8 cellular contexts compared by ENCODE assay signal in the genomic region with DNA sequence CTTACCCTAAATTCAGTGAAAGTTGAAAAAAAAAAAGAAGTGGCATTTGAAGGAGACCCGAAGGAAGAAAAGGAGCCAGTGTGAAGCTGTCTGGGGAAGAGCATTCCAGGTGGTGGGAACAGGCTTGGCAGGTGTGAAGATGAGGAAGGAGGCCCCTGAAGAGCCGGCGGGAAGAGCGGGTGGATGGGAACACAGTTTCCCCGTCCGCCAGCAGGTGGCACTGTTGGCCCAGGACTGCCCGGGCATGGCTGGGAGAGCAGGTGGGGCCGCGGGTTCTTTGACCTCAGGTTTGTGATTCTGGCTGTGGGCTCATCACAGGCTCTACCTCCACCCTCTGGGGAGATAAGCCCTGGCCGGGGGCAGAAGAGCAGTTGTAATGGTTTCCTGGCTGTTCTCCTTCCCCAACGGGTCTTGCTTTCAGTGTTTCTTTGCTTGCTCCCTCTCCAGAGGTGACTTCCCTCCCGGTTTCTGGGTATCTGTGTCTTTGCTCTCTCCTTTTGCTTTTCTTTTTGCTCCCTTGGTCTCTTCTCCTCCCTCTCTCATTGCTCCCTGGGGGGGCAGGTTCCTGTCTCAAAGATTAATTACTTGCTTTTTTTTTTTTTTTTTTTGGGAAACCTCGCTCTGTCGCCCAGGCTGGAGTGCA. TPM values are rescaled to one million over a fixed set of nuclear protein-coding genes. Genes with fewer than 3 reads are reported as not detected.
DNase-seq lines count a peak whose midpoint lies in the region; ATAC-seq and TF ChIP-seq lines count a peak whose summit lies in the region.

No MANE protein-coding gene starts in this region.

- peaks cover 18% of the 10 kb centered on the region for H3K36me3 Mint-ChIP-seq in T-helper 2 cell treated with Interferon-gamma antibody and Interleukin-4, amounts not matched to agents 5 μg/mL and 100 μg/mL, for 36 hours (ENCODE audit: low read depth)

- peaks cover 4% of the 10 kb centered on the region for H3K27me3 Mint-ChIP-seq in T-helper 2 cell treated with Interferon-gamma antibody and Interleukin-4, amounts not matched to agents 5 μg/mL and 100 μg/mL, for 36 hours (ENCODE audit: low read depth)

- no peaks in the 10 kb centered on the region for H3K9me3 ChIP-seq in adipocyte (ENCODE audit: control insufficient read depth, low read length)

- H3K9me3 Mint-ChIP-seq in T-helper 2 cell treated with Interferon-gamma antibody and Interleukin-4, amounts not matched to agents 5 μg/mL and 100 μg/mL, for 36 hours = no peaks in the 10 kb centered on the region

- TF ChIP-seq CTCF in GM12872 (IDR thresholded peaks at IDR 0.05; ENCODE audit: insufficient read depth, low read depth, low read length) = peak; percentile 92

- H3K9ac ChIP-seq in adipocyte (ENCODE audit: low read length) = no peak overlapping the region

- peaks cover 29% of the 10 kb centered on the region for H3K4me1 Mint-ChIP-seq in T-helper 2 cell treated with Interferon-gamma antibody and Interleukin-4, amounts not matched to agents 5 μg/mL and 100 μg/mL, for 36 hours (ENCODE audit: low read depth)

- H3K27me3 ChIP-seq in adipocyte (replicated peaks; ENCODE audit: control insufficient read depth, insufficient read depth, low read length) = peaks cover 12% of the 10 kb centered on the region

- H3K4me3 ChIP-seq in adipocyte (ENCODE audit: low read length) = no peak overlapping the region

- no peaks in the 10 kb centered on the region for H3K4me1 ChIP-seq in adipocyte (ENCODE audit: control insufficient read depth, insufficient read depth, low read length)

- peak; percentile 38 for DNase-seq in M059J (ENCODE audit: low read depth)
- DNase-seq in T-helper 2 cell treated with Interferon-gamma antibody and Interleukin-4, amounts not matched to agents 5 μg/mL and 100 μg/mL, for 36 hours (ENCODE audit: low spot score) = peak; percentile 64
- DNase-seq in adipocyte (ENCODE audit: low read depth) = peak; percentile 66
- peak; percentile 85 for DNase-seq in left ventricle myocardium superior
- peak; percentile 9 for DNase-seq in renal cortical epithelial cell (ENCODE audit: low read depth)

- ATAC-seq in left ventricle myocardium superior = peak; percentile 92
- no peak for ATAC-seq in GM19397 (IDR thresholded peaks at IDR 0.05; ENCODE audit: unreplicated experiment)
- ATAC-seq in HG03196 (IDR thresholded peaks at IDR 0.05; ENCODE audit: unreplicated experiment) = no peak

- intact Hi-C loops in left ventricle myocardium superior (cut with micrococcal nuclease) = loop anchor here (5.0 kb wide), 1 partner anchor 184 kb away; no protein-coding TSS in a partner anchor

- H3K27ac Mint-ChIP-seq in T-helper 2 cell treated with Interferon-gamma antibody and Interleukin-4, amounts not matched to agents 5 μg/mL and 100 μg/mL, for 36 hours = no peak overlapping the region

- no peaks in the 10 kb centered on the region for H3K36me3 ChIP-seq in adipocyte (ENCODE audit: control insufficient read depth, insufficient read depth, low read length, severe bottlenecking)

- H3K4me3 Mint-ChIP-seq in T-helper 2 cell treated with Interferon-gamma antibody and Interleukin-4, amounts not matched to agents 5 μg/mL and 100 μg/mL, for 36 hours = peak overlapping the region; percentile 42

RNA-seq across cellular contexts. Expression of a gene that starts 32.3 kb away (rescaled TPM):
- 3.8 TPM in 2 replicates for total RNA-seq in M059J (2014; rRNA removed; shearing (Covaris generic))
- total RNA-seq in left ventricle myocardium superior (48.9 TPM), renal cortical epithelial cell (11.1 and 15.9 TPM in 2 replicates)

Comparison
In these comparisons a context has a peak if more than half of its experiments do, and no peak if none do; other contexts are left out.
1. DNase-seq: peak in every context shown above with its lines; median percentile 85 in left ventricle myocardium superior; 66 in adipocyte; 64 in T-helper 2 cell treated with Interferon-gamma antibody and Interleukin-4, amounts not matched to agents 5 μg/mL and 100 μg/mL, for 36 hours; 38 in M059J; 9 in renal cortical epithelial cell.